ENCODE assay signal across 8 cellular contexts in genomic region chr17:30731210-30732132, GRCh38.
DNase-seq lines count a peak whose midpoint lies in the region; ATAC-seq and TF ChIP-seq lines count a peak whose summit lies in the region.
"Not testable (repeated sequence)": the region's sequence is repeated elsewhere in the genome, so short reads cannot be mapped to it uniquely, and the experiment has no call there.

No MANE protein-coding gene starts in this region.

- TF ChIP-seq CTCF in fibroblast of pulmonary artery (IDR thresholded peaks at IDR 0.05; ENCODE audit: low read length, missing control alignments); nephron (IDR thresholded peaks at IDR 0.05; ENCODE audit: unreplicated experiment in 3 of 3): not testable (repeated sequence)

- peak overlapping the region; percentile 87 to 99 (median 97) for H3K27ac Mint-ChIP-seq in nephron
- H3K27ac Mint-ChIP-seq in stimulated activated naive B cell treated with anti-CD40 and anti-IgM and Interleukin-4, amounts not matched to agents 10 μg/mL and 1 μg/mL and 100 μg/mL, for 72 hours = peak overlapping the region; percentile 100

- peak overlapping the region; percentile 98 to 99 (median 99) for H3K4me3 Mint-ChIP-seq in nephron
- peak overlapping the region; percentile 99 to 100 for H3K4me3 Mint-ChIP-seq in stimulated activated naive B cell treated with anti-CD40 and anti-IgM and Interleukin-4, amounts not matched to agents 10 μg/mL and 1 μg/mL and 100 μg/mL, for 72 hours

- peaks cover 12% of the 10 kb centered on the region for H3K4me1 Mint-ChIP-seq in nephron
- peaks cover 18 to 36% of the 10 kb centered on the region in 2 donors for H3K4me1 Mint-ChIP-seq in stimulated activated naive B cell treated with anti-CD40 and anti-IgM and Interleukin-4, amounts not matched to agents 10 μg/mL and 1 μg/mL and 100 μg/mL, for 72 hours

- H3K27me3 Mint-ChIP-seq in nephron (ENCODE audit: low read depth); stimulated activated naive B cell treated with anti-CD40 and anti-IgM and Interleukin-4, amounts not matched to agents 10 μg/mL and 1 μg/mL and 100 μg/mL, for 72 hours: not testable (repeated sequence)

- peaks cover 14% of the 10 kb centered on the region for H3K36me3 Mint-ChIP-seq in nephron (ENCODE audit: low read depth)
- H3K36me3 Mint-ChIP-seq in stimulated activated naive B cell treated with anti-CD40 and anti-IgM and Interleukin-4, amounts not matched to agents 10 μg/mL and 1 μg/mL and 100 μg/mL, for 72 hours = peaks cover 7 to 13% of the 10 kb centered on the region in 2 donors

- H3K4me3 ChIP-seq in fibroblast of pulmonary artery (replicated peaks; ENCODE audit: low read depth, low read length) = peak overlapping the region; percentile 76

- H3K9me3 Mint-ChIP-seq in nephron; stimulated activated naive B cell treated with anti-CD40 and anti-IgM and Interleukin-4, amounts not matched to agents 10 μg/mL and 1 μg/mL and 100 μg/mL, for 72 hours: not testable (repeated sequence)

- DNase-seq in EH (ENCODE audit: low read depth) (peak; percentile 82), GOT3 (lab: John Stamatoyannopoulos, UW) (peak; percentile 63), LoVo (ENCODE audit: low spot score) (peak; percentile 76), fibroblast of pulmonary artery (ENCODE audit: low read depth) (peak; percentile 81)
- peak; percentile 79 for DNase-seq in activated T-helper 9 cell treated with anti-CD3 and anti-CD28 coated beads, Interleukin-2, amount 50 U/mL, for 16 hours (ENCODE audit: low read depth)
- peak; percentile 88 for DNase-seq in stimulated activated naive B cell treated with anti-CD40 and anti-IgM and Interleukin-4, amounts not matched to agents 10 μg/mL and 1 μg/mL and 100 μg/mL, for 72 hours

- TF ChIP-seq POLR2A in Raji (IDR thresholded peaks at IDR 0.05; ENCODE audit: insufficient read depth, low read depth, low read length) = peak; percentile 84

- peak; percentile 89 to 91 for ATAC-seq in stimulated activated naive B cell treated with anti-CD40 and anti-IgM and Interleukin-4, amounts not matched to agents 10 μg/mL and 1 μg/mL and 100 μg/mL, for 72 hours (replicated peaks)

Comparison
In these comparisons a context has a peak if more than half of its experiments do, and no peak if none do; other contexts are left out.
1. Peak in every context shown above with its lines: DNase-seq, ATAC-seq and H3K4me3 ChIP-seq.